12 cellular contexts compared by ENCODE assay signal in genomic region chr20:31857861-31858835, GRCh38. TPM values are rescaled to one million over a fixed set of nuclear protein-coding genes. Genes with fewer than 3 reads are reported as not detected.
DNase-seq lines count a peak whose midpoint lies in the region; ATAC-seq, FAIRE-seq and TF ChIP-seq lines count a peak whose summit lies in the region.
"Had no signal": no experiment of that assay in that cellular context is flagged by ENCODE, and none has a peak within 500 bp of the region (broad histone marks: within the 10 kb centered on the region; RNA-seq: fewer than 3 reads in every experiment).

No MANE protein-coding gene starts in this region.

- no peak overlapping the region for H3K4me2 ChIP-seq in osteoblast (ENCODE audit: insufficient read depth, low read length)
- H3K4me2 ChIP-seq: PC-9 had no signal

- H3K4me1 ChIP-seq in osteoblast (ENCODE audit: insufficient read depth, low read length), result no peaks in the 10 kb centered on the region
- H3K4me1 ChIP-seq: foreskin keratinocyte had no signal

- H3K27ac ChIP-seq in osteoblast (ENCODE audit: low read depth, low read length), result no peak overlapping the region
- H3K27ac ChIP-seq: foreskin keratinocyte, PC-9, thyroid gland had no signal

- no peaks in the 10 kb centered on the region for H3K79me2 ChIP-seq in osteoblast (ENCODE audit: insufficient read depth, low read length)

- peak; percentile 65 for ATAC-seq in HG03571 (IDR thresholded peaks at IDR 0.05; ENCODE audit: unreplicated experiment)
- ATAC-seq: foreskin keratinocyte had no signal

- no peaks in the 10 kb centered on the region for H3K9me3 ChIP-seq in osteoblast (ENCODE audit: low read depth, low read length)
- H3K9me3 ChIP-seq: thyroid gland had no signal

- no peaks in the 10 kb centered on the region for H4K20me1 ChIP-seq in osteoblast (ENCODE audit: insufficient read depth, low read length)

- TF ChIP-seq CTCF in GM20000 (IDR thresholded peaks at IDR 0.05; ENCODE audit: extremely low read depth, missing control alignments) (no peak), osteoblast (IDR thresholded peaks at IDR 0.05; ENCODE audit: extremely low read depth, low read depth, low read length) (no peak)

- peak; percentile 69 for DNase-seq in GM18507 (ENCODE audit: extremely low spot score, insufficient read length, low read depth)
- peak; percentile 86 for DNase-seq in GM20000 (ENCODE audit: low spot score)
- DNase-seq in mesenteric fat pad (ENCODE audit: low spot score), result peak; percentile 60
- DNase-seq in DMS53 treated with DMSO at 0.1 percent for 48 hours (lab: John Stamatoyannopoulos, UW; ENCODE audit: unreplicated experiment), result no peak
- no peak for DNase-seq in NCI-H510A treated with DMSO at 0.1 percent for 48 hours (lab: John Stamatoyannopoulos, UW)
- DNase-seq in NCI-H226, result no peak
- DNase-seq in osteoblast (ENCODE audit: insufficient read length, low spot score, missing footprints), result no peak
- DNase-seq: foreskin keratinocyte, PC-9, thyroid gland had no signal

- FAIRE-seq in GM18507 (lab: Jason Lieb, UNC), result peak; percentile 70
- FAIRE-seq: keratinocyte had no signal

- H3K36me3 ChIP-seq in osteoblast (ENCODE audit: insufficient read depth, low read length), result no peaks in the 10 kb centered on the region
- H3K36me3 ChIP-seq: thyroid gland had no signal

- H2AFZ ChIP-seq in osteoblast (ENCODE audit: low read length), result no peak overlapping the region
- H2AFZ ChIP-seq: PC-9 had no signal

- H3K4me3 ChIP-seq in osteoblast (ENCODE audit: insufficient read depth, low read length), result no peak overlapping the region
- H3K4me3 ChIP-seq: PC-9, thyroid gland had no signal

- peaks cover 74% of the 10 kb centered on the region for H3K27me3 ChIP-seq in osteoblast (ENCODE audit: insufficient read depth, low read length)
- H3K27me3 ChIP-seq: thyroid gland had no signal

RNA-seq across cellular contexts. Expression of gene DUSP15, which starts 12.2 kb away (rescaled TPM):
- total RNA-seq in mesenteric fat pad, result 0.77 TPM
- 1.2 and 1.4 TPM in 2 replicates for total RNA-seq in osteoblast
- total RNA-seq: foreskin keratinocyte, PC-9 had no signal

RNA-seq across cellular contexts. Expression of gene TTLL9, which starts 12.3 kb away (rescaled TPM):
- total RNA-seq in mesenteric fat pad (0.13 TPM), osteoblast (0.59 and 0.72 TPM in 2 replicates)
- total RNA-seq: foreskin keratinocyte had no signal

RNA-seq across cellular contexts. Expression of gene FOXS1, which starts 12.7 kb away (rescaled TPM):
- total RNA-seq in mesenteric fat pad (not detected), osteoblast (under 0.01 and 0.36 TPM in 2 replicates)
- total RNA-seq: foreskin keratinocyte, PC-9 had no signal

RNA-seq across cellular contexts. Expression of gene MYLK2, which starts 39.0 kb away (rescaled TPM):
- not detected for total RNA-seq in mesenteric fat pad
- total RNA-seq in osteoblast, result under 0.01 and 0.36 TPM in 2 replicates

Comparison
In these comparisons a context has a peak if more than half of its experiments do, and no peak if none do; other contexts are left out.
1. DNase-seq: peak in GM18507 (single experiment), GM20000 (single experiment) and mesenteric fat pad (single experiment); none in DMS53 treated with DMSO at 0.1 percent for 48 hours (single experiment), NCI-H510A treated with DMSO at 0.1 percent for 48 hours (single experiment), NCI-H226 (single experiment) and osteoblast (single experiment).